9 cellular contexts compared by ENCODE assay signal in the genomic region with DNA sequence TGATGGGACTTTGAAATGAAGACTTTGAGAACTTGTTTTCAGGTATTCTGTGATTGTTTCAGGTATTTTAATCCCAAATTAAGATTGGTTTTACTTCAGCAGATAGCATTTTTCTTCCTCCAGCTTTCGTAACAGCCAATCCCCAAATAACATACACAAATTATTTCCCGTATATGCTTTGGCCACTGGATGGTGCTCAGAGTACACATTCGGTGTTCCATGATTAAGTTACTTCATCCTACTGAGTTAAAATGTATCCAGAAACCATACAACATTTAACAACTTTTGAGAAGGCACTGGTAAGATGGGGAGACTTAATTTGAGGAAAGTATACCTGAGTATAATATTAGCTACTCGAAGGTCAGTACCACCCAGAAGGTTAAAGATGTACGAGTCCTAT.
A peak's percentile ranks its signal among the peaks of the same experiment; 100 is the strongest.
DNase-seq lines count a peak whose midpoint lies in the region; ATAC-seq and TF ChIP-seq lines count a peak whose summit lies in the region.
"Had no signal": no experiment of that assay in that cellular context is flagged by ENCODE, and none has a peak within 500 bp of the region (broad histone marks: within the 10 kb centered on the region; RNA-seq: fewer than 3 reads in every experiment).

No MANE protein-coding gene starts in this region.

- no peaks in the 10 kb centered on the region for H3K36me3 ChIP-seq in cardiac muscle cell
- no peaks in the 10 kb centered on the region for H3K36me3 ChIP-seq in thoracic aorta

- TF ChIP-seq CTCF in cardiac muscle cell (IDR thresholded peaks at IDR 0.05; ENCODE audit: low read depth, low read length), result peak; percentile 42
- peak; percentile 38 for TF ChIP-seq CTCF in foreskin keratinocyte (conservative IDR thresholded peaks at IDR 0.05)
- TF ChIP-seq CTCF in thoracic aorta (IDR thresholded peaks at IDR 0.05), result peak; percentile 29

- H3K27me3 ChIP-seq in cardiac muscle cell, result no peaks in the 10 kb centered on the region
- H3K27me3 ChIP-seq in foreskin keratinocyte, result no peaks in the 10 kb centered on the region
- H3K27me3 ChIP-seq in thoracic aorta (replicated peaks; ENCODE audit: insufficient read depth), result no peaks in the 10 kb centered on the region

- no peaks in the 10 kb centered on the region for H3K9me3 ChIP-seq in cardiac muscle cell (ENCODE audit: low read depth)
- no peaks in the 10 kb centered on the region for H3K9me3 ChIP-seq in thoracic aorta

- intact Hi-C loops in Right ventricle myocardium superior (cut with DNase I), result no loop called here

- H3K4me1 ChIP-seq in cardiac muscle cell (ENCODE audit: low read depth) (peaks cover 8% of the 10 kb centered on the region), foreskin keratinocyte (no peaks in the 10 kb centered on the region), thoracic aorta (ENCODE audit: control insufficient read depth in 1 of 2, low read depth in 2 of 2) (no peaks in the 10 kb centered on the region)

- DNase-seq in cardiac muscle cell (ENCODE audit: low read depth in 1 of 2, low spot score in 1 of 2) (peak; percentile 54 to 61), Right ventricle myocardium superior (no peak), SK-N-DZ (ENCODE audit: low spot score) (peak; percentile 2), foreskin keratinocyte (no peak), thoracic aorta (ENCODE audit: low spot score) (no peak)
- DNase-seq in activated naive CD4-positive, alpha-beta T cell treated with anti-CD3 and anti-CD28 coated beads, Interleukin-2, amount 50 U/mL, for 16 hours, result no peak
- DNase-seq: naive thymus-derived CD4-positive, alpha-beta T cell had no signal

- H3K4me3 ChIP-seq in cardiac muscle cell (no peak overlapping the region), thoracic aorta (no peak overlapping the region)

- H3K27ac ChIP-seq in cardiac muscle cell (no peak overlapping the region), foreskin keratinocyte (no peak overlapping the region), thoracic aorta (no peak overlapping the region)

- no peak for ATAC-seq in Right ventricle myocardium superior (ENCODE audit: poor library complexity)
- ATAC-seq in foreskin keratinocyte, result no peak
- no peak for ATAC-seq in thoracic aorta (ENCODE audit: insufficient number of reproducible peaks, low FRiP score, low read depth)
- ATAC-seq in GM19023 (IDR thresholded peaks at IDR 0.05; ENCODE audit: unreplicated experiment), result no peak
- no peak for ATAC-seq in GM21381 (IDR thresholded peaks at IDR 0.05; ENCODE audit: unreplicated experiment)
- ATAC-seq: naive thymus-derived CD4-positive, alpha-beta T cell had no signal

Comparison
In these comparisons a context has a peak if more than half of its experiments do, and no peak if none do; other contexts are left out.
1. DNase-seq: peak in cardiac muscle cell (2 of 2) and SK-N-DZ (single experiment); none in Right ventricle myocardium superior (single experiment), foreskin keratinocyte (0 of 2), thoracic aorta (single experiment) and activated naive CD4-positive, alpha-beta T cell treated with anti-CD3 and anti-CD28 coated beads, Interleukin-2, amount 50 U/mL, for 16 hours (single experiment).
2. Peak in every context shown above with its lines, with median percentiles within 50 percentile points of each other: CTCF ChIP-seq.